Comparison of ENCODE assay signal across 1 cellular context in the genomic region with DNA sequence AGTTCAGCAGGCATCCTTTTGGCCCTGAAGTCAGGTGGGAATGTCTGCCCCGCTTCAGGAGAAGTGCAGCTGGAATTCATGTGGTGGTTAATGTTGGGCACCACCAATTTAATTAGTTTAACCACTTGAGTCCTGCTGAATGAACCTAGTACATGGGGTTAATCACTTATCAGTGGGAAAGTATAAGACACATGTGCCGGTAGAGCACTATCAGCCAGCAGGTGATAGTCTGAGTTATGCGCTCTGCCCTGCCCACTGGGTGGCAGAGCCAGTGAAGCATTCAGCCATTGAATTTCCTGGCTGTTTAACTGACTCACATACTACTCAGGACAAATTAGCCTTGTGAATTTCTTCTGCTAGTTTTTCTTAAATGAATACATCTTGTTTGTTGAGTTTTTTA.
TF ChIP-seq lines count a peak whose summit lies in the region.

No MANE protein-coding gene starts in this region.

TF ChIP-seq in H1, 55 proteins besides CTCF, POLR2A, EP300 and RAD21 (continued from another document):
- no peak for TF ChIP-seq KDM4A (IDR thresholded peaks at IDR 0.05; ENCODE audit: low read depth, low read length, severe bottlenecking)
TF ChIP-seq in H1: peak in this region for 1.
